Comparison of ENCODE assay signal across 15 cellular contexts in genomic region chr17:52751051-52751450, GRCh38.
DNase-seq lines count a peak whose midpoint lies in the region; TF ChIP-seq lines count a peak whose summit lies in the region.
"Had no signal": no experiment of that assay in that cellular context is flagged by ENCODE, and none has a peak within 500 bp of the region (broad histone marks: within the 10 kb centered on the region; RNA-seq: fewer than 3 reads in every experiment).

No MANE protein-coding gene starts in this region.

- no peak overlapping the region for H2BK5ac ChIP-seq in H9 (ENCODE audit: insufficient read length, low read length)

- H3K56ac ChIP-seq in H9 (ENCODE audit: insufficient read length, low read depth, low read length), result no peak overlapping the region

- H3K23me2 ChIP-seq in H9 (ENCODE audit: insufficient read length, low read depth, low read length, poor library complexity, severe bottlenecking), result no peaks in the 10 kb centered on the region

- H3K4me3 ChIP-seq in neural progenitor cell, result no peak overlapping the region
- H3K4me3 ChIP-seq: Peyer's patch had no signal

- H4K20me1 ChIP-seq in H9 (ENCODE audit: control insufficient read depth, insufficient read depth, insufficient read length) (no peaks in the 10 kb centered on the region), neural progenitor cell (ENCODE audit: low read depth) (no peaks in the 10 kb centered on the region)

- peak overlapping the region; percentile 49; the same call in 1 of the 2 replicates for H3K14ac ChIP-seq in H9 (ENCODE audit: insufficient read depth, low read length)

- H3T11ph ChIP-seq in H9 (ENCODE audit: low read length), result no peak overlapping the region

- no peak overlapping the region for H3K18ac ChIP-seq in H9 (ENCODE audit: insufficient read length, low read depth, low read length)

- no peak overlapping the region for H2AFZ ChIP-seq in H9 (ENCODE audit: low read length)
- peak overlapping the region; percentile 76 for H2AFZ ChIP-seq in neural progenitor cell (replicated peaks)

- peak; percentile 49 to 79 for DNase-seq in NCI-H2081 (lab: John Stamatoyannopoulos, UW)
- DNase-seq in NCI-H2081 treated with DMSO at 0.1 percent for 48 hours (lab: John Stamatoyannopoulos, UW), result no peak
- DNase-seq in H9, result peak; percentile 61
- peak; percentile 59 for DNase-seq in SK-N-DZ (ENCODE audit: low spot score)
- DNase-seq in neural progenitor cell (ENCODE audit: low spot score), result no peak
- no peak for DNase-seq in NCI-H1930 (lab: John Stamatoyannopoulos, UW)
- no peak for DNase-seq in anterior cingulate cortex (lab: John Stamatoyannopoulos, UW)
- no peak for DNase-seq in mesothelial cell of epicardium (ENCODE audit: low spot score in 2 of 2, unreplicated experiment in 2 of 2)
- DNase-seq: CD4-positive, alpha-beta memory T cell; IMR-90; NCI-H1436; NCI-H446; NCI-H748 treated with DMSO at 0.1 percent for 48 hours; NK-92 treated with Interleukin-12 subunit alpha and Interleukin-12 subunit beta, amount 100 ng/mL, for 24 hours; Peyer's patch had no signal

- H3K9me3 ChIP-seq in H9 (ENCODE audit: control insufficient read depth, low read depth, low read length) (no peaks in the 10 kb centered on the region), neural progenitor cell (ENCODE audit: low read depth) (no peaks in the 10 kb centered on the region)

- H3K4me3 Mint-ChIP-seq in H9 (no peak overlapping the region), neural progenitor cell (no peak overlapping the region), mesothelial cell of epicardium (no peak overlapping the region)
- H3K4me3 Mint-ChIP-seq: CD4-positive, alpha-beta memory T cell had no signal

- no peaks in the 10 kb centered on the region for H3K27me3 ChIP-seq in H9 (ENCODE audit: insufficient read depth, low read length)
- no peaks in the 10 kb centered on the region for H3K27me3 ChIP-seq in neural progenitor cell
- H3K27me3 ChIP-seq: Peyer's patch had no signal

- no peak overlapping the region for H3K27ac ChIP-seq in H9 (ENCODE audit: insufficient read length, low read depth, low read length)
- H3K27ac ChIP-seq in neural progenitor cell, result no peak overlapping the region
- H3K27ac ChIP-seq: Peyer's patch had no signal

- H3K4me2 ChIP-seq in H9 (ENCODE audit: insufficient read depth, insufficient read length, low read length) (no peak overlapping the region), neural progenitor cell (no peak overlapping the region)

- no peak overlapping the region for H2AK5ac ChIP-seq in H9 (ENCODE audit: insufficient read length, low read length)

- no peak overlapping the region for H4K5ac ChIP-seq in H9 (ENCODE audit: insufficient read length, low read depth, low read length)

- H3K27me3 Mint-ChIP-seq in H9 (ENCODE audit: low read depth), result no peaks in the 10 kb centered on the region
- H3K27me3 Mint-ChIP-seq in neural progenitor cell (ENCODE audit: insufficient read depth, low read depth), result no peaks in the 10 kb centered on the region
- peaks cover 5% of the 10 kb centered on the region for H3K27me3 Mint-ChIP-seq in mesothelial cell of epicardium (ENCODE audit: low read depth)
- H3K27me3 Mint-ChIP-seq: CD4-positive, alpha-beta memory T cell had no signal

- no peak overlapping the region for H3K23ac ChIP-seq in H9 (ENCODE audit: insufficient read length, low read depth, low read length)

- no peaks in the 10 kb centered on the region for H3K79me1 ChIP-seq in H9 (ENCODE audit: insufficient read depth, low read depth, low read length, poor library complexity, severe bottlenecking)

- H2BK120ac ChIP-seq in H9 (ENCODE audit: low read depth, low read length, poor library complexity, severe bottlenecking), result no peak overlapping the region

- WGBS in H9 (ENCODE audit: extremely low coverage, insufficient read length, low lambda C conversion rate), result no CpG with 5 or more reads among the region's 3 CpGs

- no peak overlapping the region for H3K9ac ChIP-seq in H9 (ENCODE audit: extremely low read depth, insufficient read length, low read length)
- no peak overlapping the region for H3K9ac ChIP-seq in neural progenitor cell

- H3K4me1 Mint-ChIP-seq in H9, result no peaks in the 10 kb centered on the region
- H3K4me1 Mint-ChIP-seq in neural progenitor cell, result no peaks in the 10 kb centered on the region
- no peaks in the 10 kb centered on the region for H3K4me1 Mint-ChIP-seq in mesothelial cell of epicardium
- H3K4me1 Mint-ChIP-seq: CD4-positive, alpha-beta memory T cell had no signal

- H3K27ac Mint-ChIP-seq in H9, result no peak overlapping the region
- no peak overlapping the region for H3K27ac Mint-ChIP-seq in neural progenitor cell
- no peak overlapping the region for H3K27ac Mint-ChIP-seq in mesothelial cell of epicardium
- H3K27ac Mint-ChIP-seq: CD4-positive, alpha-beta memory T cell had no signal

- H3K9me3 Mint-ChIP-seq in H9, result no peaks in the 10 kb centered on the region
- H3K9me3 Mint-ChIP-seq in neural progenitor cell, result no peaks in the 10 kb centered on the region
- H3K9me3 Mint-ChIP-seq in mesothelial cell of epicardium, result no peaks in the 10 kb centered on the region

- no peak overlapping the region for H2BK12ac ChIP-seq in H9 (ENCODE audit: insufficient read length, low read depth, low read length)

- H3K4me1 ChIP-seq in H9 (ENCODE audit: insufficient read depth, low read length) (no peaks in the 10 kb centered on the region), neural progenitor cell (no peaks in the 10 kb centered on the region)
- H3K4me1 ChIP-seq: Peyer's patch had no signal

- no peaks in the 10 kb centered on the region for H3K36me3 ChIP-seq in neural progenitor cell
- H3K36me3 ChIP-seq: Peyer's patch had no signal

- no peak overlapping the region for H4K91ac ChIP-seq in H9 (ENCODE audit: insufficient read length, low read depth, low read length)

- no peak overlapping the region for H2BK15ac ChIP-seq in H9 (ENCODE audit: low read depth, low read length)

- H3K79me2 ChIP-seq in H9 (ENCODE audit: insufficient read depth, low read length) (no peaks in the 10 kb centered on the region), neural progenitor cell (ENCODE audit: low read depth) (no peaks in the 10 kb centered on the region)

- H3K36me3 Mint-ChIP-seq in H9 (ENCODE audit: insufficient read depth in 1 of 3, low read depth in 3 of 3) (no peaks in the 10 kb centered on the region), neural progenitor cell (no peaks in the 10 kb centered on the region), mesothelial cell of epicardium (no peaks in the 10 kb centered on the region)
- H3K36me3 Mint-ChIP-seq: CD4-positive, alpha-beta memory T cell had no signal

- H4K8ac ChIP-seq in H9 (replicated peaks; ENCODE audit: insufficient read length, low read depth, low read length), result no peak overlapping the region

- H3F3A ChIP-seq in neural progenitor cell (ENCODE audit: low read depth), result no peaks in the 10 kb centered on the region

- TF ChIP-seq CTCF in H9 (conservative IDR thresholded peaks at IDR 0.05) (no peak), neural progenitor cell (IDR thresholded peaks at IDR 0.05) (no peak), mesothelial cell of epicardium (IDR thresholded peaks at IDR 0.05; ENCODE audit: unreplicated experiment) (no peak)

- no peak overlapping the region for H2BK20ac ChIP-seq in H9 (ENCODE audit: low read depth, low read length, poor library complexity, severe bottlenecking)

- no peak overlapping the region for H3K4ac ChIP-seq in H9 (ENCODE audit: low read depth, low read length)

Comparison
In these comparisons a context has a peak if more than half of its experiments do, and no peak if none do; other contexts are left out.
1. DNase-seq: peak in NCI-H2081 (2 of 2), H9 (single experiment) and SK-N-DZ (single experiment); none in NCI-H2081 treated with DMSO at 0.1 percent for 48 hours (single experiment), neural progenitor cell (single experiment), NCI-H1930 (0 of 2), anterior cingulate cortex (0 of 58) and mesothelial cell of epicardium (0 of 2).